In the genomic region with DNA sequence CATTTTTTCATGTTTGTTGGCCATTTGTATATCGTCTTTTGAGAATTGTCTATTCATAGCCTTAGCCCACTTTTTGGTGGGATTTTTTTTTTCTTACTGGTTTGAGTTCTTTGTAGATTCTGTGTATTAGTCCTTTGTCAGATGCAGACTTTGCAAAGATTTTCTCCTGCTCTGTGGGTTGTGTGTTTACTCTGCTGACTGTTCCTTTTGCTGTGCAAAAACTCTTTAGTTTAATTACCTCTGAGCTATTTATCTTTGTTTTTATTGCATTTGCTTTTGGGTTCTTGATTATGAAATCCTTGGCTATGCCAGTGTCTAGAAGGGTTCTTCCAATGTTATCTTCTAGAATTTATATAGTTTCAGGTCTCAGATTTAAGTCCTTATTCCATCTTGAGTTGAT, we compare ENCODE assay signal across 28 cellular contexts.
"Had no signal": no experiment of that assay in that cellular context is flagged by ENCODE, and none has a peak within 500 bp of the region (broad histone marks: within the 10 kb centered on the region; RNA-seq: fewer than 3 reads in every experiment).

No MANE protein-coding gene starts in this region.

- H3K9ac ChIP-seq: neural progenitor cell, parathyroid adenoma had no signal

- H3K4me3 ChIP-seq: neural progenitor cell, ovary, psoas muscle, right lobe of liver, sigmoid colon, stomach, thoracic aorta, thyroid gland, tibial nerve, upper lobe of left lung, vagina had no signal

- H2AFZ ChIP-seq: neural progenitor cell, parathyroid adenoma had no signal

- H3K27ac ChIP-seq: neural progenitor cell, ovary, parathyroid adenoma, psoas muscle, right lobe of liver, sigmoid colon, stomach, thoracic aorta, thyroid gland, tibial nerve, upper lobe of left lung, vagina had no signal

- H3K4me1 Mint-ChIP-seq: nephron, neural progenitor cell had no signal

- DNase-seq: natural killer cell; occipital lobe; ovary; posterior cingulate gyrus; psoas muscle; right cardiac atrium; right lobe of liver; sigmoid colon; small intestine; stimulated activated CD4-positive, alpha-beta T cell treated with anti-CD3 and anti-CD28 coated beads, Interleukin-15, amount 100 ng/mL, for 24 hours; stimulated activated CD4-positive, alpha-beta T cell treated with anti-CD3 and anti-CD28 coated beads, Interleukin-2, amount 100 ng/mL, for 24 hours; stimulated activated CD4-positive, alpha-beta T cell treated with anti-CD3 and anti-CD28 coated beads, Interleukin-2, amount 100 ng/mL, for 48 hours; stimulated activated CD4-positive, alpha-beta T cell treated with anti-CD3 and anti-CD28 coated beads, Interleukin-4, amount 100 ng/mL, for 24 hours; stimulated activated naive B cell treated with anti-CD40 and anti-IgM and Interleukin-4, amounts not matched to agents 10 μg/mL and 1 μg/mL and 100 μg/mL, for 72 hours; stimulated activated naive CD4-positive, alpha-beta T cell treated with Interleukin-2 at 50 U/mL for 16 hours; stomach; thyroid gland; trophoblast cell had no signal

- H3K27me3 ChIP-seq: neural progenitor cell, ovary, right lobe of liver, sigmoid colon, stomach, thyroid gland, tibial nerve, upper lobe of left lung, vagina had no signal

- H3K27me3 Mint-ChIP-seq: progenitor cell of endocrine pancreas; stimulated activated naive B cell treated with anti-CD40 and anti-IgM and Interleukin-4, amounts not matched to agents 10 μg/mL and 1 μg/mL and 100 μg/mL, for 72 hours; stimulated activated naive CD8-positive, alpha-beta T cell treated with anti-CD3 and anti-CD28 coated beads, Interleukin-15, Interleukin-2, amounts not matched to agents 100 ng/mL and 50 ng/mL, for 24 hours had no signal

- H3K9me3 Mint-ChIP-seq: natural killer cell; stimulated activated effector memory CD8-positive, alpha-beta T cell treated with anti-CD3 and anti-CD28 coated beads, Interleukin-12 subunit alpha, Interleukin-12 subunit beta, amount 100 ng/mL, for 72 hours; stimulated activated naive B cell treated with anti-CD40 and anti-IgM and Interleukin-4, amounts not matched to agents 10 μg/mL and 1 μg/mL and 100 μg/mL, for 72 hours; stimulated activated naive CD8-positive, alpha-beta T cell treated with anti-CD3 and anti-CD28 coated beads, Interleukin-15, Interleukin-2, amounts not matched to agents 100 ng/mL and 50 ng/mL, for 24 hours had no signal

- H3K9me3 ChIP-seq: ovary, right lobe of liver, thyroid gland, vagina had no signal

- H3K4me3 Mint-ChIP-seq: natural killer cell; nephron; neural progenitor cell; stimulated activated effector memory CD8-positive, alpha-beta T cell treated with anti-CD3 and anti-CD28 coated beads, Interleukin-12 subunit alpha, Interleukin-12 subunit beta, amount 100 ng/mL, for 72 hours; stimulated activated naive B cell treated with anti-CD40 and anti-IgM and Interleukin-4, amounts not matched to agents 10 μg/mL and 1 μg/mL and 100 μg/mL, for 72 hours; stimulated activated naive CD8-positive, alpha-beta T cell treated with anti-CD3 and anti-CD28 coated beads, Interleukin-15, Interleukin-2, amounts not matched to agents 100 ng/mL and 50 ng/mL, for 24 hours had no signal

- H3K4me2 ChIP-seq: neural progenitor cell had no signal

- ATAC-seq: natural killer cell; psoas muscle; right cardiac atrium; right lobe of liver; stimulated activated effector memory CD8-positive, alpha-beta T cell treated with anti-CD3 and anti-CD28 coated beads, Interleukin-12 subunit alpha, Interleukin-12 subunit beta, amount 100 ng/mL, for 72 hours; stimulated activated naive B cell treated with anti-CD40 and anti-IgM and Interleukin-4, amounts not matched to agents 10 μg/mL and 1 μg/mL and 100 μg/mL, for 72 hours had no signal

- H3K36me3 ChIP-seq: neural progenitor cell, ovary, right lobe of liver, thoracic aorta, thyroid gland, vagina had no signal

- H3K4me1 ChIP-seq: neural progenitor cell, psoas muscle, right lobe of liver, sigmoid colon, thyroid gland, tibial nerve, upper lobe of left lung, vagina had no signal

- H3K36me3 Mint-ChIP-seq: natural killer cell; stimulated activated effector memory CD8-positive, alpha-beta T cell treated with anti-CD3 and anti-CD28 coated beads, Interleukin-12 subunit alpha, Interleukin-12 subunit beta, amount 100 ng/mL, for 72 hours had no signal

- H3K27ac Mint-ChIP-seq: natural killer cell; nephron; neural progenitor cell; progenitor cell of endocrine pancreas; stimulated activated effector memory CD8-positive, alpha-beta T cell treated with anti-CD3 and anti-CD28 coated beads, Interleukin-12 subunit alpha, Interleukin-12 subunit beta, amount 100 ng/mL, for 72 hours; stimulated activated naive B cell treated with anti-CD40 and anti-IgM and Interleukin-4, amounts not matched to agents 10 μg/mL and 1 μg/mL and 100 μg/mL, for 72 hours; stimulated activated naive CD8-positive, alpha-beta T cell treated with anti-CD3 and anti-CD28 coated beads, Interleukin-15, Interleukin-2, amounts not matched to agents 100 ng/mL and 50 ng/mL, for 24 hours had no signal
